10 cellular contexts compared by ENCODE assay signal in genomic region chr14:91372680-91373495, GRCh38. TPM values are rescaled to one million over a fixed set of nuclear protein-coding genes. Genes with fewer than 3 reads are reported as not detected.
DNase-seq lines count a peak whose midpoint lies in the region; ATAC-seq lines count a peak whose summit lies in the region.
"Had no signal": no experiment of that assay in that cellular context is flagged by ENCODE, and none has a peak within 500 bp of the region (broad histone marks: within the 10 kb centered on the region; RNA-seq: fewer than 3 reads in every experiment).

No MANE protein-coding gene starts in this region.

- H3K27me3 Mint-ChIP-seq in IgD-negative memory B cell: peaks cover 1% of the 10 kb centered on the region

- H3K79me1 ChIP-seq in neuronal stem cell (ENCODE audit: low read depth, low read length): peaks cover 17% of the 10 kb centered on the region

- H3K4me3 ChIP-seq in neuronal stem cell (ENCODE audit: low read length in 2 of 2): no peak overlapping the region
- H3K4me3 ChIP-seq: cardiac muscle cell had no signal

- H4K8ac ChIP-seq in neuronal stem cell (ENCODE audit: low read depth, low read length): no peak overlapping the region

- peak overlapping the region; percentile 38 for H4K91ac ChIP-seq in neuronal stem cell (ENCODE audit: low read depth, low read length, poor library complexity)

- H3K4me2 ChIP-seq in neuronal stem cell (ENCODE audit: insufficient read depth, low read length, poor library complexity, severe bottlenecking): no peak overlapping the region

- no peaks in the 10 kb centered on the region for H3K9me3 ChIP-seq in neuronal stem cell (replicated peaks in 1 of 2; ENCODE audit: control insufficient read depth in 2 of 2, insufficient read depth in 1 of 2, low read depth in 1 of 2, low read length in 2 of 2)

- no peak overlapping the region for H2AFZ ChIP-seq in neuronal stem cell (ENCODE audit: low read length)

- H3K14ac ChIP-seq in neuronal stem cell (ENCODE audit: low read length): no peak overlapping the region

- peaks cover 35 to 86% (median 64%) of the 10 kb centered on the region in 3 donors for H3K4me1 Mint-ChIP-seq in IgD-negative memory B cell

- H3K36me3 Mint-ChIP-seq in IgD-negative memory B cell: peaks cover 8% of the 10 kb centered on the region

- no peak overlapping the region for H3K27ac ChIP-seq in neuronal stem cell (replicated peaks; ENCODE audit: low read length)
- H3K27ac ChIP-seq: cardiac muscle cell had no signal

- no peak overlapping the region for H2BK12ac ChIP-seq in neuronal stem cell (ENCODE audit: low read length)

- no peak overlapping the region for H2BK120ac ChIP-seq in neuronal stem cell (ENCODE audit: low read depth, low read length)

- ATAC-seq in GM19467 (IDR thresholded peaks at IDR 0.05; ENCODE audit: unreplicated experiment): peak; percentile 18
- ATAC-seq: HCT116 had no signal

- H3K18ac ChIP-seq in neuronal stem cell (ENCODE audit: low read length): peak overlapping the region; percentile 44

- H3K36me3 ChIP-seq in neuronal stem cell (replicated peaks in 1 of 2; ENCODE audit: control insufficient read depth in 2 of 2, insufficient read depth in 2 of 2, low read length in 2 of 2): peaks cover 0 to 2% of the 10 kb centered on the region in 2 donors
- H3K36me3 ChIP-seq: cardiac muscle cell had no signal

- no peak overlapping the region for H3K4ac ChIP-seq in neuronal stem cell (ENCODE audit: low read length)

- no CpG with 5 or more reads among the region's 17 CpGs for WGBS in neuronal stem cell (ENCODE audit: extremely low coverage in 2 of 2, insufficient read length in 2 of 2, insufficient replicate concordance in 1 of 2), 2 donors

- peak overlapping the region; percentile 22 for H3K23ac ChIP-seq in neuronal stem cell (ENCODE audit: low read depth, low read length, poor library complexity)

- H3K27me3 ChIP-seq in neuronal stem cell (ENCODE audit: control insufficient read depth in 3 of 3, insufficient read depth in 3 of 3, low read depth in 1 of 3, low read length in 3 of 3): no peaks in the 10 kb centered on the region

- H3K9me3 Mint-ChIP-seq in IgD-negative memory B cell: no peaks in the 10 kb centered on the region

- peak overlapping the region; percentile 42 for H2AK5ac ChIP-seq in neuronal stem cell (ENCODE audit: low read depth, low read length)

- H3K4me1 ChIP-seq in neuronal stem cell (ENCODE audit: control insufficient read depth in 2 of 2, insufficient read depth in 1 of 2, low read depth in 1 of 2, low read length in 2 of 2): peaks cover 18 to 57% of the 10 kb centered on the region in 2 donors

- H3K9ac ChIP-seq in neuronal stem cell (ENCODE audit: low read depth, low read length, poor library complexity): no peak overlapping the region

- peak overlapping the region; percentile 10 for H2BK15ac ChIP-seq in neuronal stem cell (ENCODE audit: low read length)

- DNase-seq in COR-L47 (lab: John Stamatoyannopoulos, UW) (peak; percentile 88), UCSD-AML1 (lab: John Stamatoyannopoulos, UW; ENCODE audit: unreplicated experiment) (peak; percentile 27), neuronal stem cell (ENCODE audit: low spot score) (no peak), GM03348 (ENCODE audit: low spot score) (no peak), mucosa of gallbladder (ENCODE audit: low spot score) (no peak), SW480 (ENCODE audit: low spot score) (no peak)

- no peak overlapping the region for H2BK5ac ChIP-seq in neuronal stem cell (ENCODE audit: low read length)

- peak overlapping the region; percentile 93 to 99 (median 94) for H3K27ac Mint-ChIP-seq in IgD-negative memory B cell

- H3K4me3 Mint-ChIP-seq in IgD-negative memory B cell: peak overlapping the region; percentile 63 to 90 (median 84)

RNA-seq across cellular contexts. Expression of gene CCDC88C, which starts 44.7 kb away (rescaled TPM):
- 30.5 TPM for polyA plus RNA-seq in IgD-negative memory B cell
- polyA plus RNA-seq in neuronal stem cell (2013, experiment 1 of 2): 18.8 TPM
- polyA plus RNA-seq in neuronal stem cell (2013, experiment 2 of 2): 18.5 TPM
- 78.5 TPM for total RNA-seq in mucosa of gallbladder

Comparison
In these comparisons a context has a peak if more than half of its experiments do, and no peak if none do; other contexts are left out.
1. DNase-seq: peak in COR-L47 (single experiment) and UCSD-AML1 (single experiment); none in neuronal stem cell (single experiment), GM03348 (single experiment), mucosa of gallbladder (single experiment) and SW480 (single experiment).